ENCODE assay signal across 10 cellular contexts in genomic region chr11:70364745-70365535, GRCh38. TPM values are rescaled to one million over a fixed set of nuclear protein-coding genes. Genes with fewer than 3 reads are reported as not detected.
A peak's percentile ranks its signal among the peaks of the same experiment; 100 is the strongest.
DNase-seq lines count a peak whose midpoint lies in the region; ATAC-seq and TF ChIP-seq lines count a peak whose summit lies in the region.
"Had no signal": no experiment of that assay in that cellular context is flagged by ENCODE, and none has a peak within 500 bp of the region (broad histone marks: within the 10 kb centered on the region; RNA-seq: fewer than 3 reads in every experiment).

No MANE protein-coding gene starts in this region.

- H3K36me3 Mint-ChIP-seq in T-helper 1 cell treated with Interleukin-12 subunit alpha and Interleukin-12 subunit beta and Interleukin-4 antibody, amounts not matched to agents 30 μg/mL and 1 μg/mL, for 36 hours (ENCODE audit: low read depth), result peaks cover 36% of the 10 kb centered on the region
- H3K36me3 Mint-ChIP-seq in natural killer cell, result no peaks in the 10 kb centered on the region

- H3K4me3 Mint-ChIP-seq in T-helper 1 cell treated with Interleukin-12 subunit alpha and Interleukin-12 subunit beta and Interleukin-4 antibody, amounts not matched to agents 30 μg/mL and 1 μg/mL, for 36 hours, result peak overlapping the region; percentile 72
- peak overlapping the region; percentile 85 for H3K4me3 Mint-ChIP-seq in natural killer cell

- peaks cover 25% of the 10 kb centered on the region for H3K36me3 ChIP-seq in GM23248 (ENCODE audit: low read depth)

- no peak overlapping the region for H3K4me2 ChIP-seq in GM23248 (ENCODE audit: unreplicated experiment)

- H3K27me3 Mint-ChIP-seq in T-helper 1 cell treated with Interleukin-12 subunit alpha and Interleukin-12 subunit beta and Interleukin-4 antibody, amounts not matched to agents 30 μg/mL and 1 μg/mL, for 36 hours (ENCODE audit: low read depth), result no peaks in the 10 kb centered on the region
- peaks cover 6 to 8% of the 10 kb centered on the region in 2 donors for H3K27me3 Mint-ChIP-seq in natural killer cell (ENCODE audit: low read depth in 2 of 2)

- ATAC-seq in natural killer cell (peak; percentile 77 to 96 (median 81)), GM21447 (IDR thresholded peaks at IDR 0.05; ENCODE audit: unreplicated experiment) (no peak)
- peak; percentile 95 for ATAC-seq in stimulated activated naive CD8-positive, alpha-beta T cell treated with anti-CD3 and anti-CD28 coated beads, Interleukin-15, Interleukin-2, amounts not matched to agents 100 U/mL and 50 U/mL, for 24 hours

- 0 out of 2 replicates have a peak, but pooled peaks cover 10% of the 10 kb centered on the region for H3K79me2 ChIP-seq in GM23248 (ENCODE audit: insufficient read depth)

- DNase-seq in activated T-cell treated with anti-CD3 and anti-CD28 coated beads, Interleukin-2, amount 50 U/mL, for 1 hour, result peak; percentile 60
- DNase-seq in natural killer cell, result peak; percentile 65
- peak; percentile 82 for DNase-seq in stimulated activated naive CD8-positive, alpha-beta T cell treated with anti-CD3 and anti-CD28 coated beads, Interleukin-15, Interleukin-2, amounts not matched to agents 100 U/mL and 50 U/mL, for 24 hours
- DNase-seq in GM19240 (ENCODE audit: insufficient read length, low spot score), result no peak
- DNase-seq in GM23248, result no peak
- DNase-seq in cardiac septum (ENCODE audit: low spot score), result no peak
- DNase-seq: mesendoderm had no signal

- no peaks in the 10 kb centered on the region for H3K4me1 ChIP-seq in GM23248 (ENCODE audit: insufficient read depth)

- H3K9me2 ChIP-seq in GM23248 (ENCODE audit: insufficient read depth), result 0 out of 2 replicates have a peak, but pooled peaks cover 3% of the 10 kb centered on the region

- H3K9me3 Mint-ChIP-seq in T-helper 1 cell treated with Interleukin-12 subunit alpha and Interleukin-12 subunit beta and Interleukin-4 antibody, amounts not matched to agents 30 μg/mL and 1 μg/mL, for 36 hours, result no peaks in the 10 kb centered on the region
- no peaks in the 10 kb centered on the region for H3K9me3 Mint-ChIP-seq in natural killer cell

- H3K4me1 Mint-ChIP-seq in T-helper 1 cell treated with Interleukin-12 subunit alpha and Interleukin-12 subunit beta and Interleukin-4 antibody, amounts not matched to agents 30 μg/mL and 1 μg/mL, for 36 hours (ENCODE audit: low read depth), result peaks cover 20% of the 10 kb centered on the region
- H3K4me1 Mint-ChIP-seq in natural killer cell, result peaks cover 31 to 34% of the 10 kb centered on the region in 2 donors

- H4K20me1 ChIP-seq in GM23248 (ENCODE audit: insufficient read depth), result no peaks in the 10 kb centered on the region

- H3K27ac ChIP-seq in GM23248, result no peak overlapping the region
- H3K27ac ChIP-seq: epithelial cell of prostate had no signal

- H3F3A ChIP-seq in GM23248 (ENCODE audit: insufficient read depth), result no peaks in the 10 kb centered on the region

- no peak overlapping the region for H3K9ac ChIP-seq in GM23248

- H3K9me3 ChIP-seq in GM23248 (ENCODE audit: low read depth), result no peaks in the 10 kb centered on the region

- peak overlapping the region; percentile 83 for H3K27ac Mint-ChIP-seq in T-helper 1 cell treated with Interleukin-12 subunit alpha and Interleukin-12 subunit beta and Interleukin-4 antibody, amounts not matched to agents 30 μg/mL and 1 μg/mL, for 36 hours
- peak overlapping the region; percentile 74 to 86 for H3K27ac Mint-ChIP-seq in natural killer cell

- 94 to 96% methylated on average over 24 of the region's 24 CpGs for WGBS in GM23248 (ENCODE audit: low coverage in 1 of 2, low lambda C conversion rate in 2 of 2, missing lambda C conversion rate in 2 of 2), 2 experiments

- no peak overlapping the region for H3K4me3 ChIP-seq in GM23248

- H3K27me3 ChIP-seq in GM23248 (replicated peaks; ENCODE audit: insufficient read depth), result no peaks in the 10 kb centered on the region

- in situ Hi-C loops in GM23248 (cut with MboI), result no loop called here

- intact Hi-C loops in natural killer cell (cut with micrococcal nuclease), result loop anchor here (2.0 kb wide), 1 partner anchor 60 kb away; no protein-coding TSS in a partner anchor
- intact Hi-C loops in cardiac septum (cut with DNase I), result no loop called here

- no peak for TF ChIP-seq CTCF in natural killer cell (IDR thresholded peaks at IDR 0.05)

- no peak overlapping the region for H2AFZ ChIP-seq in GM23248

RNA-seq across cellular contexts. Expression of gene CTTN, which starts 33.4 kb away (rescaled TPM):
- 1 to 10 TPM in 2 of 3 donors, under 1 TPM in 1; 0.59 to 5.8 (median 1.8) TPM for total RNA-seq in natural killer cell
- 249 and 315 TPM in 2 replicates for total RNA-seq in GM23248 (2014; rRNA removed; shearing (Covaris generic))
- polyA plus RNA-seq in GM23248 (2016; fragmentation: Nextera tagmentation; extraction: Ambion mirVana), result 267 and 268 TPM in 2 replicates
- 171 TPM for total RNA-seq in cardiac septum

Comparison
In these comparisons a context has a peak if more than half of its experiments do, and no peak if none do; other contexts are left out.
1. DNase-seq: peak in activated T-cell treated with anti-CD3 and anti-CD28 coated beads, Interleukin-2, amount 50 U/mL, for 1 hour (single experiment), natural killer cell (single experiment) and stimulated activated naive CD8-positive, alpha-beta T cell treated with anti-CD3 and anti-CD28 coated beads, Interleukin-15, Interleukin-2, amounts not matched to agents 100 U/mL and 50 U/mL, for 24 hours (single experiment); none in GM19240 (single experiment), GM23248 (single experiment) and cardiac septum (single experiment).
2. RNA of gene CTTN, which starts 33.4 kb away (total RNA-seq): 249 to 315 TPM in GM23248 and 171 TPM in cardiac septum (single experiment); 0.59 to 5.8 TPM in natural killer cell; every median in the first group is over 10 times any median in the second.